In genomic region chr16:11349599-11350276, GRCh38 we compare ENCODE assay signal across 11 cellular contexts. TPM values are rescaled to one million over a fixed set of nuclear protein-coding genes. Genes with fewer than 3 reads are reported as not detected.
DNase-seq lines count a peak whose midpoint lies in the region; ATAC-seq, FAIRE-seq and TF ChIP-seq lines count a peak whose summit lies in the region.
"Had no signal": no experiment of that assay in that cellular context is flagged by ENCODE, and none has a peak within 500 bp of the region (broad histone marks: within the 10 kb centered on the region; RNA-seq: fewer than 3 reads in every experiment).

No MANE protein-coding gene starts in this region.

- no peak for ATAC-seq in GM18861 (IDR thresholded peaks at IDR 0.05; ENCODE audit: unreplicated experiment)
- ATAC-seq: K562 had no signal

- peaks cover 1 to 8% (median 4%) of the 10 kb centered on the region in 3 donors for H3K27me3 Mint-ChIP-seq in CD14-positive monocyte (ENCODE audit: low read depth in 3 of 3)
- H3K27me3 Mint-ChIP-seq: activated naive CD8-positive, alpha-beta T cell treated with anti-CD3 and anti-CD28 coated beads, Interleukin-2, amount 10 ng/mL, durations not matched to agents 7 days and 5 days had no signal

- intact Hi-C loops in CD14-positive monocyte (cut with micrococcal nuclease) = loop anchor here (5.0 to 10.0 kb wide), 3 partner anchors 37 to 385 kb away; partner anchors contain the start of gene SOCS1 (in 1 of the 2)

- H3K9me3 ChIP-seq in neutrophil = no peaks in the 10 kb centered on the region

- H3K27ac ChIP-seq in neutrophil = peak overlapping the region; percentile 60

- DNase-seq in CD14-positive monocyte (ENCODE audit: low spot score) (peak; percentile 72), NOMO-1 treated with DMSO at 0.1 percent for 48 hours (lab: John Stamatoyannopoulos, UW; ENCODE audit: unreplicated experiment) (peak; percentile 83), fibroblast of gingiva (ENCODE audit: low read depth) (peak; percentile 87), kidney glomerular epithelial cell (lab: John Stamatoyannopoulos, UW) (no peak), RCC 7860 (ENCODE audit: low spot score) (no peak), LoVo (ENCODE audit: low spot score) (no peak)
- DNase-seq: activated naive CD8-positive, alpha-beta T cell treated with anti-CD3 and anti-CD28 coated beads, Interleukin-2, amount 10 ng/mL, durations not matched to agents 7 days and 5 days; small intestine had no signal

- no peak for FAIRE-seq in RCC 7860 (lab: Jason Lieb, UNC)
- FAIRE-seq: K562, small intestine had no signal

- peaks cover 14 to 16% of the 10 kb centered on the region in 2 donors for H3K36me3 Mint-ChIP-seq in CD14-positive monocyte

- H3K27me3 ChIP-seq in neutrophil = no peaks in the 10 kb centered on the region

- H3K4me3 ChIP-seq in neutrophil (ENCODE audit: low read depth in 1 of 2, low read length in 1 of 2) = peak overlapping the region; percentile 10 to 14
- H3K4me3 ChIP-seq: K562 had no signal

- H3K4me1 ChIP-seq in neutrophil (ENCODE audit: control insufficient read depth in 1 of 2, insufficient read depth in 1 of 2, low read depth in 1 of 2, low read length in 1 of 2) = peaks cover 28 to 33% of the 10 kb centered on the region in 2 experiments

- no peaks in the 10 kb centered on the region for H3K36me3 ChIP-seq in neutrophil

- H3K4me3 Mint-ChIP-seq in CD14-positive monocyte = peak overlapping the region; percentile 74 to 93

- TF ChIP-seq CTCF in CD14-positive monocyte (IDR thresholded peaks at IDR 0.05) (no peak), neutrophil (IDR thresholded peaks at IDR 0.05) (no peak)

- H3K27ac Mint-ChIP-seq in CD14-positive monocyte = peak overlapping the region; percentile 90 to 98 (median 94)

- peaks cover 59% of the 10 kb centered on the region for H3K4me1 Mint-ChIP-seq in CD14-positive monocyte

- peaks cover 0 to 2% (median 0%) of the 10 kb centered on the region in 7 donors for H3K9me3 Mint-ChIP-seq in CD14-positive monocyte
- H3K9me3 Mint-ChIP-seq: activated naive CD8-positive, alpha-beta T cell treated with anti-CD3 and anti-CD28 coated beads, Interleukin-2, amount 10 ng/mL, durations not matched to agents 7 days and 5 days had no signal

RNA-seq across cellular contexts. Expression of gene RMI2, which starts 4.5 kb away (rescaled TPM):
- polyA plus RNA-seq in CD14-positive monocyte = under 1 TPM; 0.23 to 0.24 TPM

Comparison
In these comparisons a context has a peak if more than half of its experiments do, and no peak if none do; other contexts are left out.
1. DNase-seq: peak in CD14-positive monocyte (single experiment), NOMO-1 treated with DMSO at 0.1 percent for 48 hours (single experiment) and fibroblast of gingiva (single experiment); none in kidney glomerular epithelial cell (single experiment), RCC 7860 (single experiment) and LoVo (single experiment).